In genomic region chr12:50400638-50401382, GRCh38 we compare ENCODE assay signal across 7 cellular contexts. TPM values are rescaled to one million over a fixed set of nuclear protein-coding genes. Genes with fewer than 3 reads are reported as not detected.
DNase-seq lines count a peak whose midpoint lies in the region; ATAC-seq, FAIRE-seq and TF ChIP-seq lines count a peak whose summit lies in the region.

Gene LARP4, plus strand, starts transcription at chr12:50400885. Its CDS starts 126 bp downstream, at chr12:50401011.

- no peak for TF ChIP-seq CTCF in body of pancreas (IDR thresholded peaks at IDR 0.05)

- H3K4me3 ChIP-seq in body of pancreas = peak within 1 kb of the TSS; percentile 48 to 94

- H3K27me3 ChIP-seq in body of pancreas = no peaks in the 10 kb centered on the region

- no peaks in the 10 kb centered on the region for H3K9me3 ChIP-seq in body of pancreas

- H3K27ac ChIP-seq in body of pancreas = peak within 1 kb of the TSS; percentile 83 to 94 (median 86)

- intact Hi-C loops in body of pancreas (cut with DNase I) (no loop called here), sciatic nerve (cut with DNase I) (no loop called here)

- peak; percentile 93 to 98 (median 98) for TF ChIP-seq POLR2A in body of pancreas (IDR thresholded peaks at IDR 0.05)

- ATAC-seq in GM18519 (IDR thresholded peaks at IDR 0.05; ENCODE audit: low FRiP score, unreplicated experiment) (peak; percentile 88), HG03060 (IDR thresholded peaks at IDR 0.05; ENCODE audit: low read depth, unreplicated experiment) (peak; percentile 45), body of pancreas (peak; percentile 96), sciatic nerve (peak; percentile 99)

- H3K36me3 ChIP-seq in body of pancreas (replicated peaks in 1 of 2; ENCODE audit: insufficient read depth in 1 of 2, low read depth in 2 of 2) = no peaks in the 10 kb centered on the region

- H3K4me1 ChIP-seq in body of pancreas = peaks cover 27% of the 10 kb centered on the region

- DNase-seq in NCI-H2107 treated with DMSO at 0.1 percent for 48 hours (lab: John Stamatoyannopoulos, UW; ENCODE audit: unreplicated experiment) = peak; percentile 97
- DNase-seq in body of pancreas = peak; percentile 90 to 94 (median 92)
- DNase-seq in iPS DF 19.7 (ENCODE audit: low read depth, low spot score) = peak; percentile 91
- DNase-seq in sciatic nerve (ENCODE audit: low spot score) = peak; percentile 92

- 0% methylated on average over 30 to 43 of the region's 43 CpGs for WGBS in body of pancreas, 2 donors

- peak; percentile 84 for FAIRE-seq in TTC549 (lab: Jason Lieb, UNC)

RNA-seq across cellular contexts. Expression of gene LARP4, which starts in this region (rescaled TPM):
- 10 to 100 TPM; 21.5 to 24.4 TPM for total RNA-seq in body of pancreas
- total RNA-seq in sciatic nerve = 76.5 TPM

Comparison
In these comparisons a context has a peak if more than half of its experiments do, and no peak if none do; other contexts are left out.
1. Peak in every context shown above with its lines: DNase-seq, ATAC-seq, H3K4me3 ChIP-seq and H3K27ac ChIP-seq.
2. ATAC-seq: peak in every context shown above with its lines; median percentile 99 in sciatic nerve; 96 in body of pancreas; 88 in GM18519; 45 in HG03060.